9 cellular contexts compared by ENCODE assay signal in genomic region chr3:20038679-20039078, GRCh38. TPM values are rescaled to one million over a fixed set of nuclear protein-coding genes. Genes with fewer than 3 reads are reported as not detected.
A peak's percentile ranks its signal among the peaks of the same experiment; 100 is the strongest.
DNase-seq lines count a peak whose midpoint lies in the region; TF ChIP-seq lines count a peak whose summit lies in the region.
"Had no signal": no experiment of that assay in that cellular context is flagged by ENCODE, and none has a peak within 500 bp of the region (broad histone marks: within the 10 kb centered on the region; RNA-seq: fewer than 3 reads in every experiment).

No MANE protein-coding gene starts in this region.

- H3K9me3 Mint-ChIP-seq in nephron = no peaks in the 10 kb centered on the region

- intact Hi-C loops in posterior vena cava (cut with DNase I) = no loop called here

- TF ChIP-seq CTCF in AG10803 (conservative IDR thresholded peaks at IDR 0.05; ENCODE audit: low read length) (no peak), LNCaP clone FGC (IDR thresholded peaks at IDR 0.05; ENCODE audit: control insufficient read depth, extremely low read depth, insufficient read depth) (no peak), nephron (IDR thresholded peaks at IDR 0.05; ENCODE audit: unreplicated experiment in 3 of 3) (no peak)

- H3K27me3 Mint-ChIP-seq in nephron (ENCODE audit: low read depth) = no peaks in the 10 kb centered on the region

- H3K27ac Mint-ChIP-seq in nephron = peak overlapping the region; percentile 51 to 88 (median 69)

- DNase-seq in AG10803 (ENCODE audit: low read depth) (no peak), LNCaP clone FGC (ENCODE audit: low read depth) (no peak), HPDE6-E6E7 (ENCODE audit: extremely low spot score) (no peak), NCI-H2196 treated with DMSO at 0.1 percent for 48 hours (lab: John Stamatoyannopoulos, UW; ENCODE audit: unreplicated experiment) (no peak), posterior vena cava (ENCODE audit: low spot score) (no peak), NCI-H82 (lab: John Stamatoyannopoulos, UW) (no peak)

- peaks cover 22% of the 10 kb centered on the region for H3K4me1 Mint-ChIP-seq in nephron

- peak overlapping the region; percentile 77 to 93 (median 92) for H3K4me3 Mint-ChIP-seq in nephron

- H3K36me3 Mint-ChIP-seq in nephron (ENCODE audit: low read depth) = no peaks in the 10 kb centered on the region

- H3K4me3 ChIP-seq in AG10803 (ENCODE audit: low read length) (peak overlapping the region; percentile 79), LNCaP clone FGC (ENCODE audit: low read depth, low read length) (peak overlapping the region; percentile 73; the same call in 1 of the 2 replicates)

- peak overlapping the region; percentile 93 for H3K27ac ChIP-seq in cingulate gyrus (ENCODE audit: low read depth, low read length)
- H3K27ac ChIP-seq: SJSA1 had no signal

RNA-seq across cellular contexts. Expression of gene KAT2B, which starts 1.6 kb away (rescaled TPM):
- 10 to 100 TPM; 31.7 to 37.1 TPM for total RNA-seq in posterior vena cava

RNA-seq across cellular contexts. Expression of gene PP2D1, which starts 26.6 kb away (rescaled TPM):
- not detected for total RNA-seq in posterior vena cava
- total RNA-seq: SJSA1 had no signal
